In the genomic region with DNA sequence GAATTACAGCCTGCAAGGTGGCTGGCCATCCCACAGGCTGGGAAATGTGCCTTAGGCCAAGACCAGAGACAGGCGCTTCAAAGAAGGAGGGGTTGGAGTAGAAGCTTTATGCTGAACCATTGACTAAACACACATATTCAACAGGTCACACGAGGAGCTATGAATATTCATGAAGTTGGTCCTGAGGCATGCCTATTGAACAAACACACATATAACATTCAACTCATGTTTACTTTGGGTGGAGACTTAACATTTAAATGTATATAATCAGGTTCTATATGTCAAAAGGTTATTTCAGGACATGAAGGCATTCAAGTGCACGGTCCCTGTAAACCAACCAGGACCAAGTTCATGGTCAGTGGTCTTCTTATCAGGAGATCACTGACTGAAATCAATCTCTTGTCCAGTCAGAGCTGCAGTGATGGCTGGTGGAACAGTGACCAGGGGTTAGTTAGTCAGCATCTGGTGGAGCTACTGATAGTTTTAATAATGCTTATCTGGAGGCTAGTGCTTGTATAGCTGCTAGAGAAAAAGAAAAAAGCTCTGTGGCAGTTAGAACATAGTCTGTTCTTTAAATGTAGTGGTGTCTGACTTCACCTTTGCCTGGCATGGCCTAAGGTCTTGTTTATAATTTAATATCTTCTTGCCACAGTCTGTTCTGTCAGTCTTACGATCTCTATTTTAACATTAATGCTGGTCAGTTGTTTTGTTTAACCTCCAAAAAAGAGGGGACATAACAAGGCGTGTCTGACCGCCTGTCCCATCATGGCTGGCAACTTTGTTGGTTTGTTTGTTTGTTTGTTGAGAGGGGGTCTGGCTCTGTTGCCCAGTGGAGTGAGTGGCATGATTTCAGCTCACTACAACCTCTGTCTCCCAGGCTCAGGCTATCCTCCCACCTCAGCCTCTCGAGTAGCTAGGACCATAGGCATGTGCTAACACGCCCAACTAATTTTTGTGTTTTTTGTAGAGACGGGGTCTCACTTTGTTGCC, we compare ENCODE assay signal across 15 cellular contexts. TPM values are rescaled to one million over a fixed set of nuclear protein-coding genes. Genes with fewer than 3 reads are reported as not detected.
DNase-seq lines count a peak whose midpoint lies in the region; ATAC-seq and TF ChIP-seq lines count a peak whose summit lies in the region.
"Had no signal": no experiment of that assay in that cellular context is flagged by ENCODE, and none has a peak within 500 bp of the region (broad histone marks: within the 10 kb centered on the region; RNA-seq: fewer than 3 reads in every experiment).

No MANE protein-coding gene starts in this region.

- no peak overlapping the region for H3K27ac ChIP-seq in GM23338 (ENCODE audit: low read depth)
- peak overlapping the region; percentile 95; the same call in 1 of the 2 replicates for H3K27ac ChIP-seq in MM.1S (ENCODE audit: low read length)
- peak overlapping the region; percentile 92 for H3K27ac ChIP-seq in parathyroid adenoma
- H3K27ac ChIP-seq: SJSA1 had no signal

- no peak overlapping the region for H3K9ac ChIP-seq in MM.1S (ENCODE audit: low read length)
- H3K9ac ChIP-seq in parathyroid adenoma, result no peak overlapping the region

- H3K9me3 ChIP-seq in MM.1S (replicated peaks; ENCODE audit: insufficient read depth, low read length), result no peaks in the 10 kb centered on the region
- no peaks in the 10 kb centered on the region for H3K9me3 ChIP-seq in parathyroid adenoma (ENCODE audit: control insufficient read depth, low read length)
- H3K9me3 ChIP-seq: Caco-2, SJSA1 had no signal

- peak overlapping the region; percentile 10; the same call in 1 of the 2 replicates for H2AFZ ChIP-seq in GM23338
- H2AFZ ChIP-seq in MM.1S (ENCODE audit: low read length), result no peak overlapping the region
- H2AFZ ChIP-seq in parathyroid adenoma, result peak overlapping the region; percentile 82

- CTCF ChIA-PET in WTC11 (lab: Charles Lee), result interaction anchor here (0.5 to 3.1 kb wide), 4 partner anchors 16 to 167 kb away, joined by 3 to 21 read pairs (median 3); no protein-coding TSS in a partner anchor

- H3K36me3 Mint-ChIP-seq in GM23338 (ENCODE audit: low read depth), result no peaks in the 10 kb centered on the region
- no peaks in the 10 kb centered on the region for H3K36me3 Mint-ChIP-seq in WTC11
- H3K36me3 Mint-ChIP-seq: CD4-positive, CD25-positive, alpha-beta regulatory T cell had no signal

- POLR2A ChIA-PET in WTC11 (lab: Charles Lee), result no interaction called here

- no peaks in the 10 kb centered on the region for H3K9me3 Mint-ChIP-seq in GM23338
- H3K9me3 Mint-ChIP-seq in WTC11, result no peaks in the 10 kb centered on the region
- H3K9me3 Mint-ChIP-seq: CD4-positive, CD25-positive, alpha-beta regulatory T cell had no signal

- no peak for DNase-seq in GM23338 (ENCODE audit: low spot score)
- no peak for DNase-seq in MM.1S
- no peak for DNase-seq in WTC11 (ENCODE audit: low spot score)
- no peak for DNase-seq in NCI-H82 treated with DMSO at 0.1 percent for 48 hours (lab: John Stamatoyannopoulos, UW; ENCODE audit: unreplicated experiment)
- DNase-seq in GM20000 (ENCODE audit: low spot score), result no peak
- DNase-seq: Caco-2; CD4-positive, CD25-positive, alpha-beta regulatory T cell; DMS79; Karpas-422; NCI-H187; NCI-H345; PC-3 had no signal

- no peaks in the 10 kb centered on the region for H3K27me3 ChIP-seq in GM23338 (ENCODE audit: insufficient read depth)
- H3K27me3 ChIP-seq in MM.1S (replicated peaks; ENCODE audit: insufficient read depth, low read length), result no peaks in the 10 kb centered on the region
- H3K27me3 ChIP-seq in parathyroid adenoma (ENCODE audit: control insufficient read depth, insufficient read depth, low read length), result no peaks in the 10 kb centered on the region
- H3K27me3 ChIP-seq: SJSA1 had no signal

- no peak for ATAC-seq in GM23338
- ATAC-seq in WTC11, result peak; percentile 37
- no peak for ATAC-seq in GM18511 (IDR thresholded peaks at IDR 0.05; ENCODE audit: unreplicated experiment)
- ATAC-seq: PC-3 had no signal

- H4K20me1 ChIP-seq in GM23338 (replicated peaks; ENCODE audit: insufficient read depth) (no peaks in the 10 kb centered on the region), MM.1S (ENCODE audit: insufficient read depth, low read length) (no peaks in the 10 kb centered on the region)

- H3K9me2 ChIP-seq in GM23338 (ENCODE audit: insufficient read depth) (no peaks in the 10 kb centered on the region), MM.1S (replicated peaks; ENCODE audit: insufficient read depth, low read length) (no peaks in the 10 kb centered on the region)

- H3K27me3 Mint-ChIP-seq in GM23338 (ENCODE audit: insufficient read depth, low read depth, poor library complexity), result peaks cover 2% of the 10 kb centered on the region
- H3K27me3 Mint-ChIP-seq in WTC11 (ENCODE audit: low read depth), result no peaks in the 10 kb centered on the region

- peaks cover 2% of the 10 kb centered on the region; the same call in 1 of the 3 replicates for H3K4me1 Mint-ChIP-seq in GM23338
- H3K4me1 Mint-ChIP-seq in WTC11, result no peaks in the 10 kb centered on the region

- H3K79me2 ChIP-seq in GM23338 (replicated peaks; ENCODE audit: insufficient read depth) (no peaks in the 10 kb centered on the region), MM.1S (ENCODE audit: low read length) (no peaks in the 10 kb centered on the region), parathyroid adenoma (no peaks in the 10 kb centered on the region)

- H3K4me1 ChIP-seq in GM23338 (ENCODE audit: insufficient read depth) (no peaks in the 10 kb centered on the region), MM.1S (ENCODE audit: low read length) (peaks cover 55% of the 10 kb centered on the region), parathyroid adenoma (peaks cover 47% of the 10 kb centered on the region)
- H3K4me1 ChIP-seq: SJSA1 had no signal

- H3K27ac Mint-ChIP-seq in GM23338 (no peak overlapping the region), WTC11 (no peak overlapping the region)

- H3K4me3 Mint-ChIP-seq in GM23338, result no peak overlapping the region
- H3K4me3 Mint-ChIP-seq in WTC11, result no peak overlapping the region
- H3K4me3 Mint-ChIP-seq: CD4-positive, CD25-positive, alpha-beta regulatory T cell had no signal

- H3K36me3 ChIP-seq in GM23338 (ENCODE audit: insufficient read depth) (no peaks in the 10 kb centered on the region), MM.1S (replicated peaks; ENCODE audit: insufficient read depth, low read length) (no peaks in the 10 kb centered on the region), parathyroid adenoma (ENCODE audit: control insufficient read depth, insufficient read depth, low read length) (no peaks in the 10 kb centered on the region)
- H3K36me3 ChIP-seq: SJSA1 had no signal

- H3K4me3 ChIP-seq in GM23338 (no peak overlapping the region), MM.1S (ENCODE audit: low read length) (no peak overlapping the region), parathyroid adenoma (ENCODE audit: low read depth, low read length) (no peak overlapping the region)
- H3K4me3 ChIP-seq: SJSA1 had no signal

- no peaks in the 10 kb centered on the region for H3F3A ChIP-seq in GM23338 (replicated peaks; ENCODE audit: low read depth)
- H3F3A ChIP-seq in MM.1S (ENCODE audit: insufficient read depth, low read length), result peaks cover 40% of the 10 kb centered on the region

- TF ChIP-seq CTCF in GM23338 (conservative IDR thresholded peaks at IDR 0.05; ENCODE audit: low read depth in 2 of 2), result no peak
- TF ChIP-seq CTCF in MM.1S (IDR thresholded peaks at IDR 0.05; ENCODE audit: low read length), result no peak
- TF ChIP-seq CTCF in WTC11 (IDR thresholded peaks at IDR 0.05), result no peak
- TF ChIP-seq CTCF in parathyroid adenoma (IDR thresholded peaks at IDR 0.05), result no peak
- no peak for TF ChIP-seq CTCF in GM20000 (IDR thresholded peaks at IDR 0.05; ENCODE audit: extremely low read depth, missing control alignments)

- no peak overlapping the region for H3K4me2 ChIP-seq in GM23338
- no peak overlapping the region for H3K4me2 ChIP-seq in MM.1S (ENCODE audit: low read depth, low read length)
- H3K4me2 ChIP-seq in parathyroid adenoma (ENCODE audit: low read length), result no peak overlapping the region

TF ChIP-seq in GM23338, 12 proteins besides CTCF, POLR2A, EP300 and RAD21:
- no peak for TF ChIP-seq NANOG (IDR thresholded peaks at IDR 0.05; ENCODE audit: borderline replicate concordance)

TF ChIP-seq in WTC11, 78 proteins besides CTCF, POLR2A, EP300 and RAD21:
- TF ChIP-seq ZNF281 (CRISPR knock-in tag; IDR thresholded peaks at IDR 0.05), result no peak
- TF ChIP-seq ZNF121 (CRISPR knock-in tag; IDR thresholded peaks at IDR 0.05), result peak; percentile 73; the same call in 1 of the 2 replicates

RNA-seq across cellular contexts. Expression of gene ITPR2, which starts 35.8 kb away (rescaled TPM):
- total RNA-seq in GM23338 (2014; rRNA removed; shearing (Covaris generic)), result 55.0 and 65.2 TPM in 2 replicates
- 38.4 and 44.5 TPM in 2 replicates for polyA plus RNA-seq in GM23338 (2016; fragmentation: Nextera tagmentation; extraction: Ambion mirVana)
- total RNA-seq in WTC11 (2021), result 32.2 to 50.7 TPM (median 34.2 TPM) in 3 replicates
